Comparison of ENCODE assay signal across 8 cellular contexts in the genomic region with DNA sequence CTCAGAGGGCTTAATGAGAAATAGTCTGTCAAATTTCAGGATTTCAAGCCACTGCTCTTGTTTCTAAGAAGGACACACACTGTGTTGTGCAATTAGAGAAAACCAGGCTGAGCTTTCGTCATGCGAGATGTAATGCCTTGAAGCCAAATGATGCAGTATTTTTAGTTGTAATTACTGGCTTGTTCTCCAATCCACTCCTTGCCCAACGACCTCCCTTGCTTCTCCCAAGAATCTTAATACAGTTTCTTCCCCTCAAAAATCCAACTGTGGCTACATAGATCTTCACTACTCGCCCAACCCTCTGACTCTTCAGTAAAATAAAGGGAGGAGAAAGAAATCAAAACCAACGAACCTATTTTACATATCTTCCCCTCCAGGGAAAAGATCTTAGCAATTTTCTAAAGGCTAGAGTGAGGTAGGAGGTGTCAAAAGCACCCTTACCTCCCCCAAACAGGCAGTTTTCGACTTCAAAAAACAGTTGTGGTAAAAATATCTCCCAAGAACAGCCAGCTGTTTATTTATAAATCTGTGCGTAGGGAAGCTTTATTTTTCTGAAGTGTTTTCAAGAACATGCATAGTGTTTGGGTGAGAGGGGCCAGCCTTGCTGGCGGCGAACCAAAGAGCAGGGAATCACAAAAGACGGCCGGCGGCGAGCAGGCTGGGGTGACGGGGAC.
DNase-seq lines count a peak whose midpoint lies in the region; ATAC-seq and TF ChIP-seq lines count a peak whose summit lies in the region.

No MANE protein-coding gene starts in this region.

- H3K4me1 Mint-ChIP-seq in CD4-positive, CD25-positive, alpha-beta regulatory T cell: peaks cover 0 to 17% (median 5%) of the 10 kb centered on the region in 4 donors
- peaks cover 10% of the 10 kb centered on the region for H3K4me1 Mint-ChIP-seq in central memory CD8-positive, alpha-beta T cell

- H3K9me2 ChIP-seq in MM.1S (replicated peaks; ENCODE audit: insufficient read depth, low read length): no peaks in the 10 kb centered on the region

- H2AFZ ChIP-seq in MM.1S (ENCODE audit: low read length): peak overlapping the region; percentile 89

- H3F3A ChIP-seq in MM.1S (ENCODE audit: insufficient read depth, low read length): no peaks in the 10 kb centered on the region

- peak overlapping the region; percentile 16 to 75 (median 66) for H3K4me3 Mint-ChIP-seq in CD4-positive, CD25-positive, alpha-beta regulatory T cell
- peak overlapping the region; percentile 46 for H3K4me3 Mint-ChIP-seq in central memory CD8-positive, alpha-beta T cell

- peaks cover 24% of the 10 kb centered on the region for H3K27me3 ChIP-seq in CD4-positive, CD25-positive, alpha-beta regulatory T cell (ENCODE audit: control insufficient read depth, insufficient read depth, low read length)
- no peaks in the 10 kb centered on the region for H3K27me3 ChIP-seq in MM.1S (replicated peaks; ENCODE audit: insufficient read depth, low read length)
- no peaks in the 10 kb centered on the region for H3K27me3 ChIP-seq in right lobe of liver
- no peaks in the 10 kb centered on the region for H3K27me3 ChIP-seq in testis

- H3K9me3 ChIP-seq in CD4-positive, CD25-positive, alpha-beta regulatory T cell (ENCODE audit: control insufficient read depth in 2 of 2, low read length in 2 of 2): no peaks in the 10 kb centered on the region
- no peaks in the 10 kb centered on the region for H3K9me3 ChIP-seq in MM.1S (replicated peaks; ENCODE audit: insufficient read depth, low read length)
- no peaks in the 10 kb centered on the region for H3K9me3 ChIP-seq in right lobe of liver
- no peaks in the 10 kb centered on the region for H3K9me3 ChIP-seq in testis

- DNase-seq in CD4-positive, CD25-positive, alpha-beta regulatory T cell: no peak
- DNase-seq in MM.1S (no peak), right lobe of liver (no peak), testis (no peak), NCI-H2196 treated with DMSO at 0.1 percent for 48 hours (lab: John Stamatoyannopoulos, UW; ENCODE audit: unreplicated experiment) (no peak)
- DNase-seq in central memory CD8-positive, alpha-beta T cell (ENCODE audit: low spot score in 2 of 2): no peak

- H3K27me3 Mint-ChIP-seq in CD4-positive, CD25-positive, alpha-beta regulatory T cell: peaks cover 70% of the 10 kb centered on the region
- H3K27me3 Mint-ChIP-seq in central memory CD8-positive, alpha-beta T cell: peaks cover 78% of the 10 kb centered on the region

- H3K4me1 ChIP-seq in CD4-positive, CD25-positive, alpha-beta regulatory T cell (ENCODE audit: control insufficient read depth, insufficient read depth, low read length, poor library complexity, severe bottlenecking): peaks cover 14% of the 10 kb centered on the region
- no peaks in the 10 kb centered on the region for H3K4me1 ChIP-seq in MM.1S (ENCODE audit: low read length)
- H3K4me1 ChIP-seq in right lobe of liver: peaks cover 0 to 21% (median 4%) of the 10 kb centered on the region in 4 donors
- peaks cover 42% of the 10 kb centered on the region for H3K4me1 ChIP-seq in testis

- H3K27ac ChIP-seq in CD4-positive, CD25-positive, alpha-beta regulatory T cell (ENCODE audit: insufficient read depth, low read length, poor library complexity, severe bottlenecking): no peak overlapping the region
- H3K27ac ChIP-seq in MM.1S (ENCODE audit: low read length) (no peak overlapping the region), right lobe of liver (peak overlapping the region; percentile 61 to 74 (median 67)), testis (peak overlapping the region; percentile 83 to 93)

- WGBS in right lobe of liver (ENCODE audit: insufficient coverage, low coverage, low lambda C conversion rate, missing lambda C conversion rate): 8% methylated on average over 14 of the region's 14 CpGs
- 4 to 7% methylated on average over 13 to 14 of the region's 14 CpGs for WGBS in testis, 2 donors

- no peak for TF ChIP-seq CTCF in MM.1S (IDR thresholded peaks at IDR 0.05; ENCODE audit: low read length)
- no peak for TF ChIP-seq CTCF in right lobe of liver (IDR thresholded peaks at IDR 0.05)
- TF ChIP-seq CTCF in testis (IDR thresholded peaks at IDR 0.05): no peak

- no peaks in the 10 kb centered on the region for H3K79me2 ChIP-seq in MM.1S (ENCODE audit: low read length)

- peak overlapping the region; percentile 96 for H3K4me2 ChIP-seq in MM.1S (ENCODE audit: low read depth, low read length)

- no peak for ATAC-seq in CD4-positive, CD25-positive, alpha-beta regulatory T cell (ENCODE audit: low read depth in 2 of 2)
- no peak for ATAC-seq in central memory CD8-positive, alpha-beta T cell (replicated peaks; ENCODE audit: extremely low read depth, poor library complexity, severe bottlenecking)
- ATAC-seq in right lobe of liver (peak in 3 of 4 donors; percentile 36 to 41 (median 38)), GM21786 (IDR thresholded peaks at IDR 0.05; ENCODE audit: unreplicated experiment) (no peak), HG02885 (IDR thresholded peaks at IDR 0.05; ENCODE audit: poor library complexity, unreplicated experiment) (no peak)

- H3K36me3 Mint-ChIP-seq in CD4-positive, CD25-positive, alpha-beta regulatory T cell: no peaks in the 10 kb centered on the region
- H3K36me3 Mint-ChIP-seq in central memory CD8-positive, alpha-beta T cell (ENCODE audit: insufficient read depth): no peaks in the 10 kb centered on the region

- peak overlapping the region; percentile 6; the same call in 1 of the 2 replicates for H3K9ac ChIP-seq in MM.1S (ENCODE audit: low read length)

- no peak overlapping the region for H3K4me3 ChIP-seq in CD4-positive, CD25-positive, alpha-beta regulatory T cell (ENCODE audit: low read depth, low read length)
- H3K4me3 ChIP-seq in MM.1S (ENCODE audit: low read length) (peak overlapping the region; percentile 57), right lobe of liver (peak overlapping the region; percentile 26 to 55 (median 48)), testis (peak overlapping the region; percentile 48 to 69)

- no peaks in the 10 kb centered on the region for H4K20me1 ChIP-seq in MM.1S (ENCODE audit: insufficient read depth, low read length)

- no peak for TF ChIP-seq POLR2A in right lobe of liver (IDR thresholded peaks at IDR 0.05)
- no peak for TF ChIP-seq POLR2A in testis (IDR thresholded peaks at IDR 0.05)

- intact Hi-C loops in right lobe of liver (cut with DNase I): no loop called here
- intact Hi-C loops in testis (cut with DNase I; ENCODE audit: low total_unique reads): loop anchor here (5.0 to 10.0 kb wide), 3 partner anchors 70 to 590 kb away; a partner anchor contains a TSS

- H3K36me3 ChIP-seq in CD4-positive, CD25-positive, alpha-beta regulatory T cell (ENCODE audit: control insufficient read depth, insufficient read depth, low read length): no peaks in the 10 kb centered on the region
- no peaks in the 10 kb centered on the region for H3K36me3 ChIP-seq in MM.1S (replicated peaks; ENCODE audit: insufficient read depth, low read length)
- peaks cover 0 to 2% (median 0%) of the 10 kb centered on the region in 4 donors for H3K36me3 ChIP-seq in right lobe of liver
- H3K36me3 ChIP-seq in testis (ENCODE audit: low read depth, missing control alignments): no peaks in the 10 kb centered on the region

- no peak overlapping the region for H3K27ac Mint-ChIP-seq in CD4-positive, CD25-positive, alpha-beta regulatory T cell
- no peak overlapping the region for H3K27ac Mint-ChIP-seq in central memory CD8-positive, alpha-beta T cell (ENCODE audit: low read depth)

- peaks cover 0 to 3% (median 0%) of the 10 kb centered on the region in 7 donors for H3K9me3 Mint-ChIP-seq in CD4-positive, CD25-positive, alpha-beta regulatory T cell
- no peaks in the 10 kb centered on the region for H3K9me3 Mint-ChIP-seq in central memory CD8-positive, alpha-beta T cell

Comparison
In these comparisons a context has a peak if more than half of its experiments do, and no peak if none do; other contexts are left out.
1. ATAC-seq: peak in right lobe of liver (3 of 4); none in CD4-positive, CD25-positive, alpha-beta regulatory T cell (0 of 2), central memory CD8-positive, alpha-beta T cell (single experiment), GM21786 (single experiment) and HG02885 (single experiment).
2. H3K27ac ChIP-seq: peak in right lobe of liver (3 of 3) and testis (2 of 2); none in CD4-positive, CD25-positive, alpha-beta regulatory T cell (single experiment) and MM.1S (single experiment).